Comparison of ENCODE assay signal across 1 cellular context in the genomic region with DNA sequence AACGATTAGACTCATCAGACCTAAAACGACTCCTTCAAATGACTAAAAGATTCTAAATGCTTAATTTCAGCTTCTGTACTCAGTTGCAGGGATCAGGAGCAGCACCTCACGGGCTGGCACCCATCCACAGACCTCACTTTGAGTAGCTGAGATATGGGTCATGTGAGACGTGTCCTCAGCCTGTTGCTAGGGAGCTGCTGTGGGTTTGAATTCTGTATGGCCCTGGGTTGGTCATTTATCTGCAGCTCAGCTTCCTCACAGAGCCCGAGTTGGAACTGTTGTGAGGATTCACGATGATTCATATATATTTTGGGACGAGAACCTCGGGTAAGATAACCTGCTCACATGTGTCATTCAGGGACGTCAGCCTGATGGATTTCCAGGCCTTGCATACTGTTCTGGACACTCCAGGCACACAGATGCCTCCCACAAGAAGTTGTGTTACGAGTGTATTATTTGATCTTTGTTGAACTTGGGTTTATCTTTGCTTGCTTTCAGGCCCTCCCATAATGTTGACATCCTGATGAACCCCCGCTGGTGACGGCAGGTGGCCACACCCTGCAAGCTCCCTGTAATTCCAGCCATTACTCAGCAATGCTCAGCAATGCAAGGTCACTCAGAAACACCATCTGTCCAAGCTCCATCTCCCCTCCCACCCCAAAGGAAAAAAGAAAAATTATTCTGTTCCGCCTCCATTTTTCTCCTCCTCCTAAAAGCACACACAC.
TF ChIP-seq lines count a peak whose summit lies in the region.

No MANE protein-coding gene starts in this region.

TF ChIP-seq in K562, 482 proteins besides CTCF, POLR2A, EP300 and RAD21 (continued from another document and continues in another):
- TF ChIP-seq RB1 (IDR thresholded peaks at IDR 0.05; ENCODE audit: low read depth) (no peak), ZNF766 (CRISPR knock-in tag; conservative IDR thresholded peaks at IDR 0.05) (peak; percentile 40; the same call in 1 of the 2 replicates), POLR2AphosphoS2 (IDR thresholded peaks at IDR 0.05; ENCODE audit: low read length) (no peak), ZNF644 (tag; IDR thresholded peaks at IDR 0.05; ENCODE audit: low read depth) (no peak), ATF1 (CRISPR knock-in tag; IDR thresholded peaks at IDR 0.05) (no peak), ATF1 (tag; IDR thresholded peaks at IDR 0.05) (peak; percentile 76), GTF2E2 (tag; IDR thresholded peaks at IDR 0.05) (no peak), NELFE (IDR thresholded peaks at IDR 0.05; ENCODE audit: insufficient read depth, insufficient read length) (no peak), HIVEP1 (CRISPR knock-in tag; IDR thresholded peaks at IDR 0.05) (no peak), HDAC2 (IDR thresholded peaks at IDR 0.05) (peak; percentile 63; the same call in 1 of the 2 replicates), HOXB6 (CRISPR knock-in tag; IDR thresholded peaks at IDR 0.05; ENCODE audit: borderline replicate concordance) (no peak), SMAD2 (IDR thresholded peaks at IDR 0.05; ENCODE audit: low read depth, low read length) (no peak), PCBP2 (IDR thresholded peaks at IDR 0.05; ENCODE audit: low read depth, low read length, poor library complexity, severe bottlenecking) (no peak), FOS (IDR thresholded peaks at IDR 0.05; ENCODE audit: extremely low read depth, insufficient read length) (no peak), TOE1 (IDR thresholded peaks at IDR 0.05; ENCODE audit: borderline replicate concordance) (0 out of 2 replicates have a peak, but pooled peaks have one; percentile 15), TOE1 (CRISPR knock-in tag; IDR thresholded peaks at IDR 0.05; ENCODE audit: borderline replicate concordance, low read depth) (no peak), CCNT2 (IDR thresholded peaks at IDR 0.05; ENCODE audit: borderline replicate concordance, extremely low read depth, insufficient read length, low read depth, low read length) (peak; percentile 69), MCM5 (IDR thresholded peaks at IDR 0.05; ENCODE audit: low read depth) (no peak), L3MBTL2 (IDR thresholded peaks at IDR 0.05) (peak; percentile 28; the same call in 1 of the 2 replicates), THRA (IDR thresholded peaks at IDR 0.05) (no peak), CTBP1 (IDR thresholded peaks at IDR 0.05; ENCODE audit: borderline replicate concordance) (peak; percentile 91), THAP7 (CRISPR knock-in tag; IDR thresholded peaks at IDR 0.05) (no peak), PRPF4 (IDR thresholded peaks at IDR 0.05; ENCODE audit: insufficient read depth, low read depth, low read length, poor library complexity, severe bottlenecking) (no peak), ATF3 (IDR thresholded peaks at IDR 0.05) (peak; percentile 94), ATF3 (CRISPR knock-in tag; conservative IDR thresholded peaks at IDR 0.05) (no peak), IFI16 (CRISPR knock-in tag; IDR thresholded peaks at IDR 0.05) (no peak), AFF1 (IDR thresholded peaks at IDR 0.05; ENCODE audit: low read depth in 1 of 2, partially characterized antibody in 2 of 2) (peak; percentile 29 to 76), BDP1 (IDR thresholded peaks at IDR 0.05; ENCODE audit: insufficient read depth, insufficient read length) (no peak), MTA2 (IDR thresholded peaks at IDR 0.05; ENCODE audit: low read depth) (no peak), ZNF133 (CRISPR knock-in tag; IDR thresholded peaks at IDR 0.05) (no peak), HDGF (IDR thresholded peaks at IDR 0.05) (no peak), CBX5 (IDR thresholded peaks at IDR 0.05; ENCODE audit: borderline replicate concordance, low read depth) (no peak), ZNF175 (CRISPR knock-in tag; IDR thresholded peaks at IDR 0.05; ENCODE audit: low read depth) (peak; percentile 85), RCOR1 (IDR thresholded peaks at IDR 0.05; ENCODE audit: borderline replicate concordance in 1 of 2, low read depth in 2 of 2, low read length in 2 of 2) (peak in 1 of 2 experiments; percentile 82; a peak in 1 of 4 replicates), ZNF282 (CRISPR knock-in tag; IDR thresholded peaks at IDR 0.05) (no peak), NCOA6 (IDR thresholded peaks at IDR 0.05) (no peak), ZZZ3 (IDR thresholded peaks at IDR 0.05) (no peak), ATF7 (IDR thresholded peaks at IDR 0.05) (peak; percentile 87), RHOXF2B (CRISPR knock-in tag; conservative IDR thresholded peaks at IDR 0.05) (no peak), DMBX1 (CRISPR knock-in tag; IDR thresholded peaks at IDR 0.05; ENCODE audit: borderline replicate concordance) (0 out of 2 replicates have a peak, but pooled peaks have one; percentile 3), CBX2 (IDR thresholded peaks at IDR 0.05; ENCODE audit: insufficient read depth, low read length, poor library complexity, severe bottlenecking) (no peak)
- TF ChIP-seq, protein P1, sequence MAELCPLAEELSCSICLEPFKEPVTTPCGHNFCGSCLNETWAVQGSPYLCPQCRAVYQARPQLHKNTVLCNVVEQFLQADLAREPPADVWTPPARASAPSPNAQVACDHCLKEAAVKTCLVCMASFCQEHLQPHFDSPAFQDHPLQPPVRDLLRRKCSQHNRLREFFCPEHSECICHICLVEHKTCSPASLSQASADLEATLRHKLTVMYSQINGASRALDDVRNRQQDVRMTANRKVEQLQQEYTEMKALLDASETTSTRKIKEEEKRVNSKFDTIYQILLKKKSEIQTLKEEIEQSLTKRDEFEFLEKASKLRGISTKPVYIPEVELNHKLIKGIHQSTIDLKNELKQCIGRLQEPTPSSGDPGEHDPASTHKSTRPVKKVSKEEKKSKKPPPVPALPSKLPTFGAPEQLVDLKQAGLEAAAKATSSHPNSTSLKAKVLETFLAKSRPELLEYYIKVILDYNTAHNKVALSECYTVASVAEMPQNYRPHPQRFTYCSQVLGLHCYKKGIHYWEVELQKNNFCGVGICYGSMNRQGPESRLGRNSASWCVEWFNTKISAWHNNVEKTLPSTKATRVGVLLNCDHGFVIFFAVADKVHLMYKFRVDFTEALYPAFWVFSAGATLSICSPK (IDR thresholded peaks at IDR 0.05; ENCODE audit: borderline replicate concordance), result no peak
- TF ChIP-seq, protein P2, sequence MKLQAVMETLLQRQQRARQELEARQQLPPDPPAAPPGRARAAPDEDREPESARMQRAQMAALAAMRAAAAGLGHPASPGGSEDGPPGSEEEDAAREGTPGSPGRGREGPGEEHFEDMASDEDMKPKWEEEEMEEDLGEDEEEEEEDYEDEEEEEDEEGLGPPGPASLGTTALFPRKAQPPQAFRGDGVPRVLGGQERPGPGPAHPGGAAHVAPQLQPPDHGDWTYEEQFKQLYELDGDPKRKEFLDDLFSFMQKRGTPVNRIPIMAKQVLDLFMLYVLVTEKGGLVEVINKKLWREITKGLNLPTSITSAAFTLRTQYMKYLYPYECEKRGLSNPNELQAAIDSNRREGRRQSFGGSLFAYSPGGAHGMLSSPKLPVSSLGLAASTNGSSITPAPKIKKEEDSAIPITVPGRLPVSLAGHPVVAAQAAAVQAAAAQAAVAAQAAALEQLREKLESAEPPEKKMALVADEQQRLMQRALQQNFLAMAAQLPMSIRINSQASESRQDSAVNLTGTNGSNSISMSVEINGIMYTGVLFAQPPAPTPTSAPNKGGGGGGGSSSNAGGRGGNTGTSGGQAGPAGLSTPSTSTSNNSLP (IDR thresholded peaks at IDR 0.05; ENCODE audit: borderline replicate concordance, low read depth, low read length), result 0 out of 2 replicates have a peak, but pooled peaks have one; percentile 15
- TF ChIP-seq, protein P3, sequence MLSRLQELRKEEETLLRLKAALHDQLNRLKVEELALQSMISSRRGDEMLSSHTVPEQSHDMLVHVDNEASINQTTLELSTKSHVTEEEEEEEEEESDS (CRISPR knock-in tag; IDR thresholded peaks at IDR 0.05), result no peak
- TF ChIP-seq, protein P4, sequence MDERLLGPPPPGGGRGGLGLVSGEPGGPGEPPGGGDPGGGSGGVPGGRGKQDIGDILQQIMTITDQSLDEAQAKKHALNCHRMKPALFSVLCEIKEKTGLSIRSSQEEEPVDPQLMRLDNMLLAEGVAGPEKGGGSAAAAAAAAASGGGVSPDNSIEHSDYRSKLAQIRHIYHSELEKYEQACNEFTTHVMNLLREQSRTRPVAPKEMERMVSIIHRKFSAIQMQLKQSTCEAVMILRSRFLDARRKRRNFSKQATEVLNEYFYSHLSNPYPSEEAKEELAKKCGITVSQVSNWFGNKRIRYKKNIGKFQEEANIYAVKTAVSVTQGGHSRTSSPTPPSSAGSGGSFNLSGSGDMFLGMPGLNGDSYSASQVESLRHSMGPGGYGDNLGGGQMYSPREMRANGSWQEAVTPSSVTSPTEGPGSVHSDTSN (CRISPR knock-in tag; IDR thresholded peaks at IDR 0.05; ENCODE audit: low read depth), result peak; percentile 31; the same call in 1 of the 2 replicates
- TF ChIP-seq, protein P4 (tag; conservative IDR thresholded peaks at IDR 0.05; ENCODE audit: low read depth), result peak; percentile 86
- TF ChIP-seq, protein P5, sequence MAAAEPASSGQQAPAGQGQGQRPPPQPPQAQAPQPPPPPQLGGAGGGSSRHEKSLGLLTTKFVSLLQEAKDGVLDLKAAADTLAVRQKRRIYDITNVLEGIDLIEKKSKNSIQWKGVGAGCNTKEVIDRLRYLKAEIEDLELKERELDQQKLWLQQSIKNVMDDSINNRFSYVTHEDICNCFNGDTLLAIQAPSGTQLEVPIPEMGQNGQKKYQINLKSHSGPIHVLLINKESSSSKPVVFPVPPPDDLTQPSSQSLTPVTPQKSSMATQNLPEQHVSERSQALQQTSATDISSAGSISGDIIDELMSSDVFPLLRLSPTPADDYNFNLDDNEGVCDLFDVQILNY (CRISPR knock-in tag; IDR thresholded peaks at IDR 0.05), result no peak
- TF ChIP-seq, protein P6, sequence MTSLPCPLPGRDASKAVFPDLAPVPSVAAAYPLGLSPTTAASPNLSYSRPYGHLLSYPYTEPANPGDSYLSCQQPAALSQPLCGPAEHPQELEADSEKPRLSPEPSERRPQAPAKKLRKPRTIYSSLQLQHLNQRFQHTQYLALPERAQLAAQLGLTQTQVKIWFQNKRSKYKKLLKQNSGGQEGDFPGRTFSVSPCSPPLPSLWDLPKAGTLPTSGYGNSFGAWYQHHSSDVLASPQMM (CRISPR knock-in tag; IDR thresholded peaks at IDR 0.05), result no peak
- TF ChIP-seq, protein P7, sequence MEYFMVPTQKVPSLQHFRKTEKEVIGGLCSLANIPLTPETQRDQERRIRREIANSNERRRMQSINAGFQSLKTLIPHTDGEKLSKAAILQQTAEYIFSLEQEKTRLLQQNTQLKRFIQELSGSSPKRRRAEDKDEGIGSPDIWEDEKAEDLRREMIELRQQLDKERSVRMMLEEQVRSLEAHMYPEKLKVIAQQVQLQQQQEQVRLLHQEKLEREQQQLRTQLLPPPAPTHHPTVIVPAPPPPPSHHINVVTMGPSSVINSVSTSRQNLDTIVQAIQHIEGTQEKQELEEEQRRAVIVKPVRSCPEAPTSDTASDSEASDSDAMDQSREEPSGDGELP (CRISPR knock-in tag; IDR thresholded peaks at IDR 0.05; ENCODE audit: borderline replicate concordance), result peak; percentile 62; the same call in 1 of the 2 replicates
